1 cellular context compared by ENCODE assay signal in the genomic region with DNA sequence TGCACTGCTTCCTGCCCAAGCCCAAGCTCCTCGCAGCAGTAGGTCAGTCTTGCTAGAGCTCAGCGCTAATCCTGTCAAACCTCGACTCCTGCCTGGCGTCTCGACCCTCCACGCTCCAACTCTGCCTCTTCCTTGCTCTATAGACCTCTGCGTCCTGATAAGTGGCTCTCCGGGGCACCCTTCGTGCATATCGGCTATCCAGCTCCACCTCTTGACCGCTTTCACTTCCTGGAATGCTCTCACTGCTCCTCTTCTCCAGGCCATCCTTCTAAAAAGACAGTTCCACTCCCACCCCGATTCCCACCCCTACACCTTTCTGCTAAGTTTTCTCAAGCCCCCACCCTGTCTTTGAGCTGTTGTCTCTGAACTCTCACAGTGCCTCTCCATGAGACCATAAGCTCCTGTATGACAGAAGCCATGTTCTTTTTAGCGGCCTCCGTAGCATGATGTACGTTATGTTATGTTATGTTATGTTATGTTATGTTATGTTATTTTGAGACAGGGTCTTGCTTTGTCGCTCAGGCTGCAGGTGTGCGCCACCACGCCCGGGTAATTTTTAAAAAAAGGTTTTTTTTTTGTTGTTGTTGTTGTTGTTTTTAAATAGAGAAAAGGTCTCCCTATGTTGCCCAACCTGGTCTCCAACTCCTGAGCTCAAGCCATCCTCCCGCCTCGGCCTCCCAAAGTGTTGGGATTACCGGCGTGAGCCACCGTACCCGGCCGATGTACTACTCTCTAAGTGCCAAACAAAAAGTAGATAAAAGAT.
A peak's percentile ranks its signal among the peaks of the same experiment; 100 is the strongest.
TF ChIP-seq lines count a peak whose summit lies in the region.

No MANE protein-coding gene starts in this region.

TF ChIP-seq in K562, 482 proteins besides CTCF, POLR2A, EP300 and RAD21 (continued from another document and continues in another):
- TF ChIP-seq, protein P1, sequence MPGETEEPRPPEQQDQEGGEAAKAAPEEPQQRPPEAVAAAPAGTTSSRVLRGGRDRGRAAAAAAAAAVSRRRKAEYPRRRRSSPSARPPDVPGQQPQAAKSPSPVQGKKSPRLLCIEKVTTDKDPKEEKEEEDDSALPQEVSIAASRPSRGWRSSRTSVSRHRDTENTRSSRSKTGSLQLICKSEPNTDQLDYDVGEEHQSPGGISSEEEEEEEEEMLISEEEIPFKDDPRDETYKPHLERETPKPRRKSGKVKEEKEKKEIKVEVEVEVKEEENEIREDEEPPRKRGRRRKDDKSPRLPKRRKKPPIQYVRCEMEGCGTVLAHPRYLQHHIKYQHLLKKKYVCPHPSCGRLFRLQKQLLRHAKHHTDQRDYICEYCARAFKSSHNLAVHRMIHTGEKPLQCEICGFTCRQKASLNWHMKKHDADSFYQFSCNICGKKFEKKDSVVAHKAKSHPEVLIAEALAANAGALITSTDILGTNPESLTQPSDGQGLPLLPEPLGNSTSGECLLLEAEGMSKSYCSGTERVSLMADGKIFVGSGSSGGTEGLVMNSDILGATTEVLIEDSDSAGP (CRISPR knock-in tag; IDR thresholded peaks at IDR 0.05) = no peak; the same call in 1 of the 2 replicates
- TF ChIP-seq ZNF384 (IDR thresholded peaks at IDR 0.05; ENCODE audit: low read depth, low read length) (no peak), SMARCA4 (IDR thresholded peaks at IDR 0.05) (0 out of 2 replicates have a peak, but pooled peaks have one; percentile 30), ZNF717 (CRISPR knock-in tag; IDR thresholded peaks at IDR 0.05) (no peak), SNIP1 (IDR thresholded peaks at IDR 0.05; ENCODE audit: low read depth) (no peak), SUPT5H (IDR thresholded peaks at IDR 0.05) (no peak; the same call in 1 of the 2 replicates), TCF7L2 (IDR thresholded peaks at IDR 0.05; ENCODE audit: low read depth, low read length) (no peak), BDP1 (IDR thresholded peaks at IDR 0.05; ENCODE audit: insufficient read depth, insufficient read length) (no peak), ZKSCAN1 (IDR thresholded peaks at IDR 0.05; ENCODE audit: low read depth, low read length) (no peak), RFX5 (IDR thresholded peaks at IDR 0.05; ENCODE audit: low read depth, low read length) (no peak), ZNF165 (CRISPR knock-in tag; IDR thresholded peaks at IDR 0.05; ENCODE audit: borderline replicate concordance) (no peak), ETV5 (CRISPR knock-in tag; IDR thresholded peaks at IDR 0.05; ENCODE audit: low read depth) (peak; percentile 10), BACH1 (tag; IDR thresholded peaks at IDR 0.05) (no peak), TOE1 (IDR thresholded peaks at IDR 0.05; ENCODE audit: borderline replicate concordance) (no peak; the same call in 1 of the 2 replicates), TOE1 (CRISPR knock-in tag; IDR thresholded peaks at IDR 0.05; ENCODE audit: borderline replicate concordance, low read depth) (no peak), HDAC1 (IDR thresholded peaks at IDR 0.05) (peak in 1 of 2 experiments; percentile 85; a peak in 1 of 4 replicates), ZNF780A (CRISPR knock-in tag; IDR thresholded peaks at IDR 0.05) (no peak), SMARCB1 (IDR thresholded peaks at IDR 0.05; ENCODE audit: insufficient read length, low read depth) (no peak), PPARD (CRISPR knock-in tag; IDR thresholded peaks at IDR 0.05) (no peak), CBFB (CRISPR knock-in tag; IDR thresholded peaks at IDR 0.05) (no peak), MCM7 (IDR thresholded peaks at IDR 0.05) (no peak), ZNF224 (CRISPR knock-in tag; IDR thresholded peaks at IDR 0.05) (no peak), EWSR1 (IDR thresholded peaks at IDR 0.05; ENCODE audit: borderline replicate concordance, low read depth, partially characterized antibody) (no peak), PCBP1 (IDR thresholded peaks at IDR 0.05; ENCODE audit: low read depth, low read length, poor library complexity, severe bottlenecking) (no peak), PHF8 (IDR thresholded peaks at IDR 0.05; ENCODE audit: borderline replicate concordance, low read length) (peak; percentile 47; the same call in 1 of the 2 replicates), ZNF134 (CRISPR knock-in tag; conservative IDR thresholded peaks at IDR 0.05) (no peak), ZFPM2 (CRISPR knock-in tag; IDR thresholded peaks at IDR 0.05) (no peak)
- TF ChIP-seq, protein P2, sequence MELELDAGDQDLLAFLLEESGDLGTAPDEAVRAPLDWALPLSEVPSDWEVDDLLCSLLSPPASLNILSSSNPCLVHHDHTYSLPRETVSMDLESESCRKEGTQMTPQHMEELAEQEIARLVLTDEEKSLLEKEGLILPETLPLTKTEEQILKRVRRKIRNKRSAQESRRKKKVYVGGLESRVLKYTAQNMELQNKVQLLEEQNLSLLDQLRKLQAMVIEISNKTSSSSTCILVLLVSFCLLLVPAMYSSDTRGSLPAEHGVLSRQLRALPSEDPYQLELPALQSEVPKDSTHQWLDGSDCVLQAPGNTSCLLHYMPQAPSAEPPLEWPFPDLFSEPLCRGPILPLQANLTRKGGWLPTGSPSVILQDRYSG (tag; conservative IDR thresholded peaks at IDR 0.05; ENCODE audit: low read depth) = no peak
- TF ChIP-seq, protein P3, sequence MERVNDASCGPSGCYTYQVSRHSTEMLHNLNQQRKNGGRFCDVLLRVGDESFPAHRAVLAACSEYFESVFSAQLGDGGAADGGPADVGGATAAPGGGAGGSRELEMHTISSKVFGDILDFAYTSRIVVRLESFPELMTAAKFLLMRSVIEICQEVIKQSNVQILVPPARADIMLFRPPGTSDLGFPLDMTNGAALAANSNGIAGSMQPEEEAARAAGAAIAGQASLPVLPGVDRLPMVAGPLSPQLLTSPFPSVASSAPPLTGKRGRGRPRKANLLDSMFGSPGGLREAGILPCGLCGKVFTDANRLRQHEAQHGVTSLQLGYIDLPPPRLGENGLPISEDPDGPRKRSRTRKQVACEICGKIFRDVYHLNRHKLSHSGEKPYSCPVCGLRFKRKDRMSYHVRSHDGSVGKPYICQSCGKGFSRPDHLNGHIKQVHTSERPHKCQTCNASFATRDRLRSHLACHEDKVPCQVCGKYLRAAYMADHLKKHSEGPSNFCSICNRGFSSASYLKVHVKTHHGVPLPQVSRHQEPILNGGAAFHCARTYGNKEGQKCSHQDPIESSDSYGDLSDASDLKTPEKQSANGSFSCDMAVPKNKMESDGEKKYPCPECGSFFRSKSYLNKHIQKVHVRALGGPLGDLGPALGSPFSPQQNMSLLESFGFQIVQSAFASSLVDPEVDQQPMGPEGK (CRISPR knock-in tag; IDR thresholded peaks at IDR 0.05; ENCODE audit: borderline replicate concordance) = no peak
- TF ChIP-seq, protein P4, sequence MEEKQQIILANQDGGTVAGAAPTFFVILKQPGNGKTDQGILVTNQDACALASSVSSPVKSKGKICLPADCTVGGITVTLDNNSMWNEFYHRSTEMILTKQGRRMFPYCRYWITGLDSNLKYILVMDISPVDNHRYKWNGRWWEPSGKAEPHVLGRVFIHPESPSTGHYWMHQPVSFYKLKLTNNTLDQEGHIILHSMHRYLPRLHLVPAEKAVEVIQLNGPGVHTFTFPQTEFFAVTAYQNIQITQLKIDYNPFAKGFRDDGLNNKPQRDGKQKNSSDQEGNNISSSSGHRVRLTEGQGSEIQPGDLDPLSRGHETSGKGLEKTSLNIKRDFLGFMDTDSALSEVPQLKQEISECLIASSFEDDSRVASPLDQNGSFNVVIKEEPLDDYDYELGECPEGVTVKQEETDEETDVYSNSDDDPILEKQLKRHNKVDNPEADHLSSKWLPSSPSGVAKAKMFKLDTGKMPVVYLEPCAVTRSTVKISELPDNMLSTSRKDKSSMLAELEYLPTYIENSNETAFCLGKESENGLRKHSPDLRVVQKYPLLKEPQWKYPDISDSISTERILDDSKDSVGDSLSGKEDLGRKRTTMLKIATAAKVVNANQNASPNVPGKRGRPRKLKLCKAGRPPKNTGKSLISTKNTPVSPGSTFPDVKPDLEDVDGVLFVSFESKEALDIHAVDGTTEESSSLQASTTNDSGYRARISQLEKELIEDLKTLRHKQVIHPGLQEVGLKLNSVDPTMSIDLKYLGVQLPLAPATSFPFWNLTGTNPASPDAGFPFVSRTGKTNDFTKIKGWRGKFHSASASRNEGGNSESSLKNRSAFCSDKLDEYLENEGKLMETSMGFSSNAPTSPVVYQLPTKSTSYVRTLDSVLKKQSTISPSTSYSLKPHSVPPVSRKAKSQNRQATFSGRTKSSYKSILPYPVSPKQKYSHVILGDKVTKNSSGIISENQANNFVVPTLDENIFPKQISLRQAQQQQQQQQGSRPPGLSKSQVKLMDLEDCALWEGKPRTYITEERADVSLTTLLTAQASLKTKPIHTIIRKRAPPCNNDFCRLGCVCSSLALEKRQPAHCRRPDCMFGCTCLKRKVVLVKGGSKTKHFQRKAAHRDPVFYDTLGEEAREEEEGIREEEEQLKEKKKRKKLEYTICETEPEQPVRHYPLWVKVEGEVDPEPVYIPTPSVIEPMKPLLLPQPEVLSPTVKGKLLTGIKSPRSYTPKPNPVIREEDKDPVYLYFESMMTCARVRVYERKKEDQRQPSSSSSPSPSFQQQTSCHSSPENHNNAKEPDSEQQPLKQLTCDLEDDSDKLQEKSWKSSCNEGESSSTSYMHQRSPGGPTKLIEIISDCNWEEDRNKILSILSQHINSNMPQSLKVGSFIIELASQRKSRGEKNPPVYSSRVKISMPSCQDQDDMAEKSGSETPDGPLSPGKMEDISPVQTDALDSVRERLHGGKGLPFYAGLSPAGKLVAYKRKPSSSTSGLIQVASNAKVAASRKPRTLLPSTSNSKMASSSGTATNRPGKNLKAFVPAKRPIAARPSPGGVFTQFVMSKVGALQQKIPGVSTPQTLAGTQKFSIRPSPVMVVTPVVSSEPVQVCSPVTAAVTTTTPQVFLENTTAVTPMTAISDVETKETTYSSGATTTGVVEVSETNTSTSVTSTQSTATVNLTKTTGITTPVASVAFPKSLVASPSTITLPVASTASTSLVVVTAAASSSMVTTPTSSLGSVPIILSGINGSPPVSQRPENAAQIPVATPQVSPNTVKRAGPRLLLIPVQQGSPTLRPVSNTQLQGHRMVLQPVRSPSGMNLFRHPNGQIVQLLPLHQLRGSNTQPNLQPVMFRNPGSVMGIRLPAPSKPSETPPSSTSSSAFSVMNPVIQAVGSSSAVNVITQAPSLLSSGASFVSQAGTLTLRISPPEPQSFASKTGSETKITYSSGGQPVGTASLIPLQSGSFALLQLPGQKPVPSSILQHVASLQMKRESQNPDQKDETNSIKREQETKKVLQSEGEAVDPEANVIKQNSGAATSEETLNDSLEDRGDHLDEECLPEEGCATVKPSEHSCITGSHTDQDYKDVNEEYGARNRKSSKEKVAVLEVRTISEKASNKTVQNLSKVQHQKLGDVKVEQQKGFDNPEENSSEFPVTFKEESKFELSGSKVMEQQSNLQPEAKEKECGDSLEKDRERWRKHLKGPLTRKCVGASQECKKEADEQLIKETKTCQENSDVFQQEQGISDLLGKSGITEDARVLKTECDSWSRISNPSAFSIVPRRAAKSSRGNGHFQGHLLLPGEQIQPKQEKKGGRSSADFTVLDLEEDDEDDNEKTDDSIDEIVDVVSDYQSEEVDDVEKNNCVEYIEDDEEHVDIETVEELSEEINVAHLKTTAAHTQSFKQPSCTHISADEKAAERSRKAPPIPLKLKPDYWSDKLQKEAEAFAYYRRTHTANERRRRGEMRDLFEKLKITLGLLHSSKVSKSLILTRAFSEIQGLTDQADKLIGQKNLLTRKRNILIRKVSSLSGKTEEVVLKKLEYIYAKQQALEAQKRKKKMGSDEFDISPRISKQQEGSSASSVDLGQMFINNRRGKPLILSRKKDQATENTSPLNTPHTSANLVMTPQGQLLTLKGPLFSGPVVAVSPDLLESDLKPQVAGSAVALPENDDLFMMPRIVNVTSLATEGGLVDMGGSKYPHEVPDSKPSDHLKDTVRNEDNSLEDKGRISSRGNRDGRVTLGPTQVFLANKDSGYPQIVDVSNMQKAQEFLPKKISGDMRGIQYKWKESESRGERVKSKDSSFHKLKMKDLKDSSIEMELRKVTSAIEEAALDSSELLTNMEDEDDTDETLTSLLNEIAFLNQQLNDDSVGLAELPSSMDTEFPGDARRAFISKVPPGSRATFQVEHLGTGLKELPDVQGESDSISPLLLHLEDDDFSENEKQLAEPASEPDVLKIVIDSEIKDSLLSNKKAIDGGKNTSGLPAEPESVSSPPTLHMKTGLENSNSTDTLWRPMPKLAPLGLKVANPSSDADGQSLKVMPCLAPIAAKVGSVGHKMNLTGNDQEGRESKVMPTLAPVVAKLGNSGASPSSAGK (IDR thresholded peaks at IDR 0.05) = no peak
- TF ChIP-seq, protein P5, sequence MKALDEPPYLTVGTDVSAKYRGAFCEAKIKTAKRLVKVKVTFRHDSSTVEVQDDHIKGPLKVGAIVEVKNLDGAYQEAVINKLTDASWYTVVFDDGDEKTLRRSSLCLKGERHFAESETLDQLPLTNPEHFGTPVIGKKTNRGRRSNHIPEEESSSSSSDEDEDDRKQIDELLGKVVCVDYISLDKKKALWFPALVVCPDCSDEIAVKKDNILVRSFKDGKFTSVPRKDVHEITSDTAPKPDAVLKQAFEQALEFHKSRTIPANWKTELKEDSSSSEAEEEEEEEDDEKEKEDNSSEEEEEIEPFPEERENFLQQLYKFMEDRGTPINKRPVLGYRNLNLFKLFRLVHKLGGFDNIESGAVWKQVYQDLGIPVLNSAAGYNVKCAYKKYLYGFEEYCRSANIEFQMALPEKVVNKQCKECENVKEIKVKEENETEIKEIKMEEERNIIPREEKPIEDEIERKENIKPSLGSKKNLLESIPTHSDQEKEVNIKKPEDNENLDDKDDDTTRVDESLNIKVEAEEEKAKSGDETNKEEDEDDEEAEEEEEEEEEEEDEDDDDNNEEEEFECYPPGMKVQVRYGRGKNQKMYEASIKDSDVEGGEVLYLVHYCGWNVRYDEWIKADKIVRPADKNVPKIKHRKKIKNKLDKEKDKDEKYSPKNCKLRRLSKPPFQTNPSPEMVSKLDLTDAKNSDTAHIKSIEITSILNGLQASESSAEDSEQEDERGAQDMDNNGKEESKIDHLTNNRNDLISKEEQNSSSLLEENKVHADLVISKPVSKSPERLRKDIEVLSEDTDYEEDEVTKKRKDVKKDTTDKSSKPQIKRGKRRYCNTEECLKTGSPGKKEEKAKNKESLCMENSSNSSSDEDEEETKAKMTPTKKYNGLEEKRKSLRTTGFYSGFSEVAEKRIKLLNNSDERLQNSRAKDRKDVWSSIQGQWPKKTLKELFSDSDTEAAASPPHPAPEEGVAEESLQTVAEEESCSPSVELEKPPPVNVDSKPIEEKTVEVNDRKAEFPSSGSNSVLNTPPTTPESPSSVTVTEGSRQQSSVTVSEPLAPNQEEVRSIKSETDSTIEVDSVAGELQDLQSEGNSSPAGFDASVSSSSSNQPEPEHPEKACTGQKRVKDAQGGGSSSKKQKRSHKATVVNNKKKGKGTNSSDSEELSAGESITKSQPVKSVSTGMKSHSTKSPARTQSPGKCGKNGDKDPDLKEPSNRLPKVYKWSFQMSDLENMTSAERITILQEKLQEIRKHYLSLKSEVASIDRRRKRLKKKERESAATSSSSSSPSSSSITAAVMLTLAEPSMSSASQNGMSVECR (CRISPR knock-in tag; IDR thresholded peaks at IDR 0.05) = peak; percentile 62; the same call in 1 of the 2 replicates
- TF ChIP-seq, protein P6, sequence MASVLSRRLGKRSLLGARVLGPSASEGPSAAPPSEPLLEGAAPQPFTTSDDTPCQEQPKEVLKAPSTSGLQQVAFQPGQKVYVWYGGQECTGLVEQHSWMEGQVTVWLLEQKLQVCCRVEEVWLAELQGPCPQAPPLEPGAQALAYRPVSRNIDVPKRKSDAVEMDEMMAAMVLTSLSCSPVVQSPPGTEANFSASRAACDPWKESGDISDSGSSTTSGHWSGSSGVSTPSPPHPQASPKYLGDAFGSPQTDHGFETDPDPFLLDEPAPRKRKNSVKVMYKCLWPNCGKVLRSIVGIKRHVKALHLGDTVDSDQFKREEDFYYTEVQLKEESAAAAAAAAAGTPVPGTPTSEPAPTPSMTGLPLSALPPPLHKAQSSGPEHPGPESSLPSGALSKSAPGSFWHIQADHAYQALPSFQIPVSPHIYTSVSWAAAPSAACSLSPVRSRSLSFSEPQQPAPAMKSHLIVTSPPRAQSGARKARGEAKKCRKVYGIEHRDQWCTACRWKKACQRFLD (CRISPR knock-in tag; IDR thresholded peaks at IDR 0.05) = peak; percentile 72
